ENCODE assay signal across 22 cellular contexts in the genomic region with DNA sequence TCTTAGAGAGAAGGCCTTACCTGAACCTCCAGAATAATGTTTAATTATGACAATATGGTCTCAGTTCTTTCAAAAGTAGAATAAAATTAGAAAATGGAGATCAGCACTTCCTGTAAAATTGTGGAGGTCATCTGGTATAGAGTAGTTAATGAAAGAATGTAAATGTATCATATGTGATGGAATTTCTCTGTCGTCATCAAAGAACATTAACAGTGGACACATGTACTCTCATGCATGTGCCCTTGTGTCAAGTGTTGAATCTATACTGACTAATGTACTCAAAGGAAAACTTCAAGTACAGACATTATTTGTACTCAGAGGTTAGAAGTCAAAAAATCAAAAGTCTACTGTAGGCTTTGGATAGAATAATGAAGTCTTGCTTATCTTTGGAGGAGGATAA.
"Had no signal": no experiment of that assay in that cellular context is flagged by ENCODE, and none has a peak within 500 bp of the region (broad histone marks: within the 10 kb centered on the region; RNA-seq: fewer than 3 reads in every experiment).

No MANE protein-coding gene starts in this region.

- H3K4me1 Mint-ChIP-seq: activated CD4-positive, alpha-beta T cell treated with anti-CD3 and anti-CD28 coated beads, Interleukin-2, amount 10 ng/mL, durations not matched to agents 24 days and 14 days; activated naive CD4-positive, alpha-beta T cell treated with anti-CD3 and anti-CD28 coated beads, Interleukin-2, amount 50 U/mL, for 24 hours; central memory CD8-positive, alpha-beta T cell had no signal

- H3K4me3 Mint-ChIP-seq: activated CD4-positive, alpha-beta T cell treated with anti-CD3 and anti-CD28 coated beads, Interleukin-2, amount 10 ng/mL, durations not matched to agents 24 days and 14 days; activated CD8-positive, alpha-beta T cell treated with anti-CD3 and anti-CD28 coated beads, Interleukin-2, amount 10 ng/mL, durations not matched to agents 7 days and 5 days; activated naive CD4-positive, alpha-beta T cell treated with anti-CD3 and anti-CD28 coated beads, Interleukin-2, amount 50 U/mL, for 24 hours; central memory CD8-positive, alpha-beta T cell; nephron had no signal

- H3K9me3 Mint-ChIP-seq: nephron had no signal

- H3K4me3 ChIP-seq: body of pancreas, tibial nerve had no signal

- DNase-seq: activated CD4-positive, alpha-beta T cell treated with anti-CD3 and anti-CD28 coated beads, Interleukin-2, amount 10 ng/mL, durations not matched to agents 24 days and 14 days; activated CD4-positive, CD25-positive, alpha-beta regulatory T cell; activated CD8-positive, alpha-beta memory T cell treated with anti-CD3 and anti-CD28 coated beads, Interleukin-2, amount 50 U/mL, for 4 hours; activated CD8-positive, alpha-beta T cell treated with anti-CD3 and anti-CD28 coated beads, Interleukin-2, amount 10 ng/mL, durations not matched to agents 7 days and 5 days; activated effector memory CD4-positive, alpha-beta T cell treated with anti-CD3 and anti-CD28 coated beads, Interleukin-2, amount 50 U/mL, for 16 hours; activated T-cell treated with anti-CD3 and anti-CD28 coated beads, Interleukin-2, amount 50 U/mL, for 48 hours; amniotic stem cell; effector CD8-positive, alpha-beta T cell; kidney glomerular epithelial cell; mesendoderm; nucleus accumbens; posterior cingulate gyrus; stimulated activated CD4-positive, alpha-beta T cell treated with anti-CD3 and anti-CD28 coated beads, Interleukin-15, amount 100 ng/mL, for 24 hours; stimulated activated CD4-positive, alpha-beta T cell treated with anti-CD3 and anti-CD28 coated beads, Interleukin-4, amount 100 ng/mL, for 1 hour; stimulated activated naive CD4-positive, alpha-beta T cell; substantia nigra; T-helper 2 cell had no signal

- H3K36me3 Mint-ChIP-seq: activated naive CD4-positive, alpha-beta T cell treated with anti-CD3 and anti-CD28 coated beads, Interleukin-2, amount 50 U/mL, for 24 hours had no signal

- H3K27me3 Mint-ChIP-seq: activated CD4-positive, alpha-beta T cell treated with anti-CD3 and anti-CD28 coated beads, Interleukin-2, amount 10 ng/mL, durations not matched to agents 24 days and 14 days; central memory CD8-positive, alpha-beta T cell had no signal

- H3K27ac Mint-ChIP-seq: activated CD4-positive, alpha-beta T cell treated with anti-CD3 and anti-CD28 coated beads, Interleukin-2, amount 10 ng/mL, durations not matched to agents 24 days and 14 days; activated CD8-positive, alpha-beta T cell treated with anti-CD3 and anti-CD28 coated beads, Interleukin-2, amount 10 ng/mL, durations not matched to agents 7 days and 5 days; activated naive CD4-positive, alpha-beta T cell treated with anti-CD3 and anti-CD28 coated beads, Interleukin-2, amount 50 U/mL, for 24 hours had no signal

- ATAC-seq: activated CD8-positive, alpha-beta T cell treated with anti-CD3 and anti-CD28 coated beads, Interleukin-2, amount 10 ng/mL, durations not matched to agents 7 days and 5 days; body of pancreas had no signal
